In the genomic region with DNA sequence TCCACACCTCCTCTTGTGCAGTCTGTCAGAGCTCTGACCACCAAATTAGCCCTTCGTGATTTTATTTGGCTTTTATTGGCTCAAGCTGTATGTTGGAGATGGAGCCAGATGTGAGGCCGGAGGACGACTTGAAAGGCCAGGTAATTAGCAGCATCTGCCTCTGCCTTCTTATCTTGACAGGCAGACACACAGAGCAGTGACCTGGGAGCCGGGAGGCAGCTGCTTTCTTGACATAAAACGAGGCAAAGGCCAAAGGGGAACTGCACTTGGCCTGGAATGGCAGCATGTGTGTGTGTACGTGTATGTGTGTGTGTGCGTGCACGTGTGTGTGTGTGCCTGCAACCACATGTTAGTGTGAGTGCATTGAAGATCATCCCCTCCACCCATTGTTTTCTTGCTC, we compare ENCODE assay signal across 1 cellular context.
TF ChIP-seq lines count a peak whose summit lies in the region.

No MANE protein-coding gene starts in this region.

TF ChIP-seq in H1, 55 proteins besides CTCF, POLR2A, EP300 and RAD21 (continued from another document):
- TF ChIP-seq, protein P1, sequence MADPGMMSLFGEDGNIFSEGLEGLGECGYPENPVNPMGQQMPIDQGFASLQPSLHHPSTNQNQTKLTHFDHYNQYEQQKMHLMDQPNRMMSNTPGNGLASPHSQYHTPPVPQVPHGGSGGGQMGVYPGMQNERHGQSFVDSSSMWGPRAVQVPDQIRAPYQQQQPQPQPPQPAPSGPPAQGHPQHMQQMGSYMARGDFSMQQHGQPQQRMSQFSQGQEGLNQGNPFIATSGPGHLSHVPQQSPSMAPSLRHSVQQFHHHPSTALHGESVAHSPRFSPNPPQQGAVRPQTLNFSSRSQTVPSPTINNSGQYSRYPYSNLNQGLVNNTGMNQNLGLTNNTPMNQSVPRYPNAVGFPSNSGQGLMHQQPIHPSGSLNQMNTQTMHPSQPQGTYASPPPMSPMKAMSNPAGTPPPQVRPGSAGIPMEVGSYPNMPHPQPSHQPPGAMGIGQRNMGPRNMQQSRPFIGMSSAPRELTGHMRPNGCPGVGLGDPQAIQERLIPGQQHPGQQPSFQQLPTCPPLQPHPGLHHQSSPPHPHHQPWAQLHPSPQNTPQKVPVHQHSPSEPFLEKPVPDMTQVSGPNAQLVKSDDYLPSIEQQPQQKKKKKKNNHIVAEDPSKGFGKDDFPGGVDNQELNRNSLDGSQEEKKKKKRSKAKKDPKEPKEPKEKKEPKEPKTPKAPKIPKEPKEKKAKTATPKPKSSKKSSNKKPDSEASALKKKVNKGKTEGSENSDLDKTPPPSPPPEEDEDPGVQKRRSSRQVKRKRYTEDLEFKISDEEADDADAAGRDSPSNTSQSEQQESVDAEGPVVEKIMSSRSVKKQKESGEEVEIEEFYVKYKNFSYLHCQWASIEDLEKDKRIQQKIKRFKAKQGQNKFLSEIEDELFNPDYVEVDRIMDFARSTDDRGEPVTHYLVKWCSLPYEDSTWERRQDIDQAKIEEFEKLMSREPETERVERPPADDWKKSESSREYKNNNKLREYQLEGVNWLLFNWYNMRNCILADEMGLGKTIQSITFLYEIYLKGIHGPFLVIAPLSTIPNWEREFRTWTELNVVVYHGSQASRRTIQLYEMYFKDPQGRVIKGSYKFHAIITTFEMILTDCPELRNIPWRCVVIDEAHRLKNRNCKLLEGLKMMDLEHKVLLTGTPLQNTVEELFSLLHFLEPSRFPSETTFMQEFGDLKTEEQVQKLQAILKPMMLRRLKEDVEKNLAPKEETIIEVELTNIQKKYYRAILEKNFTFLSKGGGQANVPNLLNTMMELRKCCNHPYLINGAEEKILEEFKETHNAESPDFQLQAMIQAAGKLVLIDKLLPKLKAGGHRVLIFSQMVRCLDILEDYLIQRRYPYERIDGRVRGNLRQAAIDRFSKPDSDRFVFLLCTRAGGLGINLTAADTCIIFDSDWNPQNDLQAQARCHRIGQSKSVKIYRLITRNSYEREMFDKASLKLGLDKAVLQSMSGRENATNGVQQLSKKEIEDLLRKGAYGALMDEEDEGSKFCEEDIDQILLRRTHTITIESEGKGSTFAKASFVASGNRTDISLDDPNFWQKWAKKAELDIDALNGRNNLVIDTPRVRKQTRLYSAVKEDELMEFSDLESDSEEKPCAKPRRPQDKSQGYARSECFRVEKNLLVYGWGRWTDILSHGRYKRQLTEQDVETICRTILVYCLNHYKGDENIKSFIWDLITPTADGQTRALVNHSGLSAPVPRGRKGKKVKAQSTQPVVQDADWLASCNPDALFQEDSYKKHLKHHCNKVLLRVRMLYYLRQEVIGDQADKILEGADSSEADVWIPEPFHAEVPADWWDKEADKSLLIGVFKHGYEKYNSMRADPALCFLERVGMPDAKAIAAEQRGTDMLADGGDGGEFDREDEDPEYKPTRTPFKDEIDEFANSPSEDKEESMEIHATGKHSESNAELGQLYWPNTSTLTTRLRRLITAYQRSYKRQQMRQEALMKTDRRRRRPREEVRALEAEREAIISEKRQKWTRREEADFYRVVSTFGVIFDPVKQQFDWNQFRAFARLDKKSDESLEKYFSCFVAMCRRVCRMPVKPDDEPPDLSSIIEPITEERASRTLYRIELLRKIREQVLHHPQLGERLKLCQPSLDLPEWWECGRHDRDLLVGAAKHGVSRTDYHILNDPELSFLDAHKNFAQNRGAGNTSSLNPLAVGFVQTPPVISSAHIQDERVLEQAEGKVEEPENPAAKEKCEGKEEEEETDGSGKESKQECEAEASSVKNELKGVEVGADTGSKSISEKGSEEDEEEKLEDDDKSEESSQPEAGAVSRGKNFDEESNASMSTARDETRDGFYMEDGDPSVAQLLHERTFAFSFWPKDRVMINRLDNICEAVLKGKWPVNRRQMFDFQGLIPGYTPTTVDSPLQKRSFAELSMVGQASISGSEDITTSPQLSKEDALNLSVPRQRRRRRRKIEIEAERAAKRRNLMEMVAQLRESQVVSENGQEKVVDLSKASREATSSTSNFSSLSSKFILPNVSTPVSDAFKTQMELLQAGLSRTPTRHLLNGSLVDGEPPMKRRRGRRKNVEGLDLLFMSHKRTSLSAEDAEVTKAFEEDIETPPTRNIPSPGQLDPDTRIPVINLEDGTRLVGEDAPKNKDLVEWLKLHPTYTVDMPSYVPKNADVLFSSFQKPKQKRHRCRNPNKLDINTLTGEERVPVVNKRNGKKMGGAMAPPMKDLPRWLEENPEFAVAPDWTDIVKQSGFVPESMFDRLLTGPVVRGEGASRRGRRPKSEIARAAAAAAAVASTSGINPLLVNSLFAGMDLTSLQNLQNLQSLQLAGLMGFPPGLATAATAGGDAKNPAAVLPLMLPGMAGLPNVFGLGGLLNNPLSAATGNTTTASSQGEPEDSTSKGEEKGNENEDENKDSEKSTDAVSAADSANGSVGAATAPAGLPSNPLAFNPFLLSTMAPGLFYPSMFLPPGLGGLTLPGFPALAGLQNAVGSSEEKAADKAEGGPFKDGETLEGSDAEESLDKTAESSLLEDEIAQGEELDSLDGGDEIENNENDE (IDR thresholded peaks at IDR 0.05; ENCODE audit: insufficient replicate concordance, low read length): no peak
- TF ChIP-seq CBX5 (IDR thresholded peaks at IDR 0.05; ENCODE audit: low read depth, low read length) (no peak), POU5F1 (IDR thresholded peaks at IDR 0.05; ENCODE audit: low read depth, low read length) (no peak), MAFK (IDR thresholded peaks at IDR 0.05; ENCODE audit: low read depth, low read length) (no peak), NANOG (IDR thresholded peaks at IDR 0.05; ENCODE audit: insufficient read depth, low read depth, low read length, poor library complexity, severe bottlenecking) (no peak), PHF8 (conservative IDR thresholded peaks at IDR 0.05; ENCODE audit: low read depth, low read length) (no peak), KDM4A (IDR thresholded peaks at IDR 0.05; ENCODE audit: low read depth, low read length, severe bottlenecking) (no peak), POLR2AphosphoS5 (IDR thresholded peaks at IDR 0.05; ENCODE audit: low read depth, low read length) (no peak), BCL11A (IDR thresholded peaks at IDR 0.05; ENCODE audit: low read depth in 2 of 2, low read length in 2 of 2) (no peak), KDM1A (IDR thresholded peaks at IDR 0.05; ENCODE audit: borderline replicate concordance, low read length) (no peak), SRF (IDR thresholded peaks at IDR 0.05; ENCODE audit: low read depth, low read length) (no peak)
- TF ChIP-seq, protein P2, sequence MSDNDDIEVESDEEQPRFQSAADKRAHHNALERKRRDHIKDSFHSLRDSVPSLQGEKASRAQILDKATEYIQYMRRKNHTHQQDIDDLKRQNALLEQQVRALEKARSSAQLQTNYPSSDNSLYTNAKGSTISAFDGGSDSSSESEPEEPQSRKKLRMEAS (IDR thresholded peaks at IDR 0.05): no peak
- TF ChIP-seq, protein P3, sequence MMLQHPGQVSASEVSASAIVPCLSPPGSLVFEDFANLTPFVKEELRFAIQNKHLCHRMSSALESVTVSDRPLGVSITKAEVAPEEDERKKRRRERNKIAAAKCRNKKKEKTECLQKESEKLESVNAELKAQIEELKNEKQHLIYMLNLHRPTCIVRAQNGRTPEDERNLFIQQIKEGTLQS (IDR thresholded peaks at IDR 0.05; ENCODE audit: insufficient read depth, low read depth, low read length): no peak
